Comparison of ENCODE assay signal across 28 cellular contexts in genomic region chr2:177733-178132, GRCh38.
DNase-seq lines count a peak whose midpoint lies in the region; ATAC-seq, FAIRE-seq and TF ChIP-seq lines count a peak whose summit lies in the region.
"Had no signal": no experiment of that assay in that cellular context is flagged by ENCODE, and none has a peak within 500 bp of the region (broad histone marks: within the 10 kb centered on the region; RNA-seq: fewer than 3 reads in every experiment).

No MANE protein-coding gene starts in this region.

- no peak for TF ChIP-seq RAD21 in HepG2 (CRISPR knock-in tag; IDR thresholded peaks at IDR 0.05)

- CTCF ChIA-PET in PC-9 (lab: Charles Lee) (no interaction called here), HepG2 (lab: Yijun Ruan, JAX; ENCODE audit: low intra/inter-chr PET ratio, low total read pairs) (no interaction called here)

- H3K27me3 ChIP-seq in PC-9 (ENCODE audit: insufficient read depth, low read depth) (no peaks in the 10 kb centered on the region), HepG2 (ENCODE audit: control insufficient read depth in 1 of 2, insufficient read depth in 2 of 2, low read length in 2 of 2) (no peaks in the 10 kb centered on the region), stomach (no peaks in the 10 kb centered on the region)
- H3K27me3 ChIP-seq: left lung, tibial artery had no signal

- H3K4me3 ChIP-seq in PC-9, result no peak overlapping the region
- H3K4me3 ChIP-seq in HepG2 (replicated peaks in 1 of 3; ENCODE audit: insufficient read depth in 1 of 3, low read depth in 2 of 3, low read length in 3 of 3), result no peak overlapping the region
- no peak overlapping the region for H3K4me3 ChIP-seq in stomach
- H3K4me3 ChIP-seq: left lung, SK-N-MC, tibial artery had no signal

- H3K4me2 ChIP-seq in PC-9 (peak overlapping the region; percentile 54), HepG2 (ENCODE audit: low read depth, low read length) (peak overlapping the region; percentile 93; the same call in 1 of the 2 replicates)

- no peaks in the 10 kb centered on the region for H3K79me2 ChIP-seq in PC-9 (ENCODE audit: low read depth)
- H3K79me2 ChIP-seq in HepG2 (ENCODE audit: insufficient read depth, low read length), result no peaks in the 10 kb centered on the region

- DNase-seq in NCI-H1417 (lab: John Stamatoyannopoulos, UW) (peak in 2 of 3 experiments; percentile 6 to 45), NCI-H1417 treated with DMSO at 0.1 percent for 48 hours (lab: John Stamatoyannopoulos, UW) (no peak), DMS53 (lab: John Stamatoyannopoulos, UW) (peak; percentile 75), PC-9 (peak; percentile 24 to 52), HepG2 (ENCODE audit: low spot score) (no peak), cerebellar nuclear complex (lab: John Stamatoyannopoulos, UW) (no peak), stomach (no peak)
- DNase-seq: activated CD4-positive, alpha-beta memory T cell treated with anti-CD3 and anti-CD28 coated beads, Interleukin-2, amount 10 ng/mL, durations not matched to agents 7 days and 5 days; activated CD8-positive, alpha-beta memory T cell treated with anti-CD3 and anti-CD28 coated beads, Interleukin-2, amount 50 U/mL, for 48 hours; activated naive CD8-positive, alpha-beta T cell treated with anti-CD3 and anti-CD28 coated beads, Interleukin-2, amount 10 ng/mL, durations not matched to agents 7 days and 5 days; caudate nucleus; hypothalamus; left lung; mesendoderm; NCI-H1092; NCI-H2081 treated with DMSO at 0.1 percent for 48 hours; NCI-H524 treated with DMSO at 0.1 percent for 48 hours; stimulated activated naive CD4-positive, alpha-beta T cell treated with Interleukin-2 at 50 U/mL for 16 hours; tibial artery had no signal

- WGBS in HepG2 (ENCODE audit: low lambda C conversion rate), result 34% methylated on average over 2 of the region's 2 CpGs
- 82 to 91% (median 86%) methylated on average over 2 of the region's 2 CpGs for WGBS in stomach, 5 donors

- POLR2A ChIA-PET in PC-9 (lab: Charles Lee; ENCODE audit: unreplicated experiment) (no interaction called here), HepG2 (lab: Yijun Ruan, JAX) (interaction anchor here (0.7 to 5.2 kb wide), 4 partner anchors 69 to 112 kb away, joined by 3 to 156 read pairs (median 10); partner anchors contain the start of genes ACP1 and SH3YL1)

- ATAC-seq in HepG2 (no peak), HG02763 (IDR thresholded peaks at IDR 0.05; ENCODE audit: unreplicated experiment) (no peak)
- ATAC-seq: activated CD4-positive, CD25-positive, alpha-beta regulatory T cell treated with anti-CD3 and anti-CD28 coated beads, Interleukin-2, amount 50 U/mL, for 24 hours; left lung had no signal

- H3K36me3 ChIP-seq in PC-9 (ENCODE audit: low read depth) (no peaks in the 10 kb centered on the region), HepG2 (replicated peaks in 1 of 2; ENCODE audit: control insufficient read depth in 1 of 2, insufficient read depth in 2 of 2, low read length in 2 of 2) (no peaks in the 10 kb centered on the region), stomach (no peaks in the 10 kb centered on the region)
- H3K36me3 ChIP-seq: left lung, tibial artery had no signal

- FAIRE-seq in HepG2 (lab: Jason Lieb, UNC), result no peak
- FAIRE-seq: astrocyte, endometrium, GM12892, TTC549 had no signal

- peaks cover 27% of the 10 kb centered on the region; the same call in 1 of the 2 replicates for H3F3A ChIP-seq in PC-9 (ENCODE audit: insufficient read depth, low read depth)

- H2AFZ ChIP-seq in PC-9 (no peak overlapping the region), HepG2 (ENCODE audit: low read length) (no peak overlapping the region)

- H3K9ac ChIP-seq in HepG2 (ENCODE audit: insufficient read depth, low read depth, low read length), result no peak overlapping the region

- H4K20me1 ChIP-seq in PC-9 (ENCODE audit: insufficient read depth), result no peaks in the 10 kb centered on the region
- no peaks in the 10 kb centered on the region for H4K20me1 ChIP-seq in HepG2 (ENCODE audit: insufficient read depth, low read length)

- H3K9me3 ChIP-seq in PC-9 (ENCODE audit: insufficient read depth, low read depth) (peaks cover 3% of the 10 kb centered on the region), HepG2 (ENCODE audit: low read length) (peaks cover 9% of the 10 kb centered on the region), stomach (no peaks in the 10 kb centered on the region)
- H3K9me3 ChIP-seq: left lung, tibial artery had no signal

- H3K4me1 ChIP-seq in PC-9 (replicated peaks; ENCODE audit: insufficient read depth) (peaks cover 28% of the 10 kb centered on the region), HepG2 (ENCODE audit: insufficient read depth, low read length) (peaks cover 46% of the 10 kb centered on the region), stomach (peaks cover 0 to 20% (median 5%) of the 10 kb centered on the region in 4 donors)
- H3K4me1 ChIP-seq: left lung had no signal

- H3K27ac ChIP-seq in PC-9 (peak overlapping the region; percentile 53), HepG2 (ENCODE audit: extremely low read length, insufficient read depth, low read length) (no peak overlapping the region), stomach (no peak overlapping the region)
- H3K27ac ChIP-seq: 22Rv1, C4-2B, left lung, SK-N-MC, tibial artery had no signal

- no peak for TF ChIP-seq EP300 in HepG2 (IDR thresholded peaks at IDR 0.05; ENCODE audit: low read depth in 2 of 2, low read length in 2 of 2)
- no peak for TF ChIP-seq EP300 in HepG2 (CRISPR knock-in tag; IDR thresholded peaks at IDR 0.05; ENCODE audit: borderline replicate concordance)
- no peak for TF ChIP-seq EP300 in stomach (IDR thresholded peaks at IDR 0.05)

- BruUV-seq in PC-9 (replicated peaks; lab: Mats Ljungman, UMichigan), result no TSS peak
- BruUV-seq in HepG2 (replicated peaks; lab: Mats Ljungman, UMichigan), result no TSS peak

- in situ Hi-C loops in HepG2 (cut with HindIII; ENCODE audit: extremely low pct_ligation_motif_present, low pct_unique_long_range_greater_than_20kb), result loop anchor here (5.0 kb wide), 1 partner anchor 90 kb away; no protein-coding TSS in a partner anchor

- intact Hi-C loops in PC-9 (cut with micrococcal nuclease; ENCODE audit: unreplicated experiment), result loop anchor here (1.0 kb wide), 1 partner anchor 35 kb away; no protein-coding TSS in a partner anchor
- intact Hi-C loops in HepG2 (cut with micrococcal nuclease; ENCODE audit: unreplicated experiment), result loop anchor here (5.0 kb wide), 1 partner anchor 55 kb away; no protein-coding TSS in a partner anchor
- intact Hi-C loops in stomach (cut with DNase I; ENCODE audit: low total_unique reads), result no loop called here

- H3K9me2 ChIP-seq in PC-9 (ENCODE audit: insufficient read depth), result no peaks in the 10 kb centered on the region

- TF ChIP-seq CTCF in PC-9 (conservative IDR thresholded peaks at IDR 0.05) (no peak), HepG2 (CRISPR knock-in tag; IDR thresholded peaks at IDR 0.05) (peak; percentile 42), stomach (IDR thresholded peaks at IDR 0.05) (no peak)

- no peak for TF ChIP-seq POLR2A in HepG2 (IDR thresholded peaks at IDR 0.05; ENCODE audit: insufficient read depth in 1 of 2, low read depth in 2 of 2, low read length in 2 of 2)
- no peak for TF ChIP-seq POLR2A in stomach (IDR thresholded peaks at IDR 0.05)

TF ChIP-seq in HepG2, 621 proteins besides CTCF, POLR2A, EP300 and RAD21:
- TF ChIP-seq SALL1 (CRISPR knock-in tag; IDR thresholded peaks at IDR 0.05) (peak; percentile 20; the same call in 1 of the 2 replicates), ZNF597 (CRISPR knock-in tag; IDR thresholded peaks at IDR 0.05) (no peak), ZNF441 (CRISPR knock-in tag; IDR thresholded peaks at IDR 0.05; ENCODE audit: borderline replicate concordance) (0 out of 2 replicates have a peak, but pooled peaks have one; percentile 42)

Comparison
In these comparisons a context has a peak if more than half of its experiments do, and no peak if none do; other contexts are left out.
1. DNase-seq: peak in NCI-H1417 (2 of 3), DMS53 (single experiment) and PC-9 (2 of 2); none in NCI-H1417 treated with DMSO at 0.1 percent for 48 hours (single experiment), HepG2 (single experiment), cerebellar nuclear complex (0 of 2) and stomach (single experiment).